17 cellular contexts compared by ENCODE assay signal in genomic region chr4:81723044-81723884, GRCh38.
DNase-seq lines count a peak whose midpoint lies in the region; ATAC-seq and TF ChIP-seq lines count a peak whose summit lies in the region.
"Had no signal": no experiment of that assay in that cellular context is flagged by ENCODE, and none has a peak within 500 bp of the region (broad histone marks: within the 10 kb centered on the region; RNA-seq: fewer than 3 reads in every experiment).

No MANE protein-coding gene starts in this region.

- no peak for TF ChIP-seq CTCF in Caco-2 (IDR thresholded peaks at IDR 0.05; ENCODE audit: insufficient read depth in 1 of 2, low read depth in 1 of 2, low read length in 1 of 2, severe bottlenecking in 1 of 2, unreplicated experiment in 1 of 2)
- no peak for TF ChIP-seq CTCF in mesothelial cell of epicardium (IDR thresholded peaks at IDR 0.05; ENCODE audit: unreplicated experiment)

- intact Hi-C loops in Caco-2 (cut with micrococcal nuclease; ENCODE audit: unreplicated experiment): loop anchor here (2.0 kb wide), 1 partner anchor 122 kb away; no protein-coding TSS in a partner anchor
- intact Hi-C loops in activated T-helper 1 cell treated with anti-CD3 and anti-CD28 coated beads, Interleukin-12 subunit alpha, Interleukin-12 subunit beta, Interleukin-2, Interleukin-4 antibody, amounts not matched to agents 30 ng/mL and 10 ng/mL and 1 ng/mL, durations not matched to agents 14 hours and 24 hours and 36 hours (cut with micrococcal nuclease): no loop called here

- POLR2A ChIA-PET in Caco-2 (lab: Charles Lee): no interaction called here

- H3K27ac Mint-ChIP-seq in Caco-2 (ENCODE audit: unreplicated experiment) (peak overlapping the region; percentile 68), mesothelial cell of epicardium (peak overlapping the region; percentile 68)
- no peak overlapping the region for H3K27ac Mint-ChIP-seq in activated T-helper 1 cell treated with anti-CD3 and anti-CD28 coated beads, Interleukin-12 subunit alpha, Interleukin-12 subunit beta, Interleukin-2, Interleukin-4 antibody, amounts not matched to agents 30 ng/mL and 10 ng/mL and 1 ng/mL, durations not matched to agents 14 hours and 24 hours and 36 hours

- BruUV-seq in Caco-2 (replicated peaks; lab: Mats Ljungman, UMichigan): no TSS peak

- H3K4me3 Mint-ChIP-seq in Caco-2 (ENCODE audit: unreplicated experiment): peak overlapping the region; percentile 63
- H3K4me3 Mint-ChIP-seq in mesothelial cell of epicardium: no peak overlapping the region
- H3K4me3 Mint-ChIP-seq in activated T-helper 1 cell treated with anti-CD3 and anti-CD28 coated beads, Interleukin-12 subunit alpha, Interleukin-12 subunit beta, Interleukin-2, Interleukin-4 antibody, amounts not matched to agents 30 ng/mL and 10 ng/mL and 1 ng/mL, durations not matched to agents 14 hours and 24 hours and 36 hours: no peak overlapping the region
- H3K4me3 Mint-ChIP-seq: activated T-cell treated with anti-CD3 and anti-CD28 coated beads, Interleukin-2, amount 50 U/mL, for 4 hours; effector memory CD8-positive, alpha-beta T cell had no signal

- H3K9me3 Mint-ChIP-seq in Caco-2 (ENCODE audit: unreplicated experiment): peaks cover 15% of the 10 kb centered on the region
- peaks cover 13% of the 10 kb centered on the region for H3K9me3 Mint-ChIP-seq in mesothelial cell of epicardium
- no peaks in the 10 kb centered on the region for H3K9me3 Mint-ChIP-seq in activated T-helper 1 cell treated with anti-CD3 and anti-CD28 coated beads, Interleukin-12 subunit alpha, Interleukin-12 subunit beta, Interleukin-2, Interleukin-4 antibody, amounts not matched to agents 30 ng/mL and 10 ng/mL and 1 ng/mL, durations not matched to agents 14 hours and 24 hours and 36 hours
- H3K9me3 Mint-ChIP-seq: activated T-cell treated with anti-CD3 and anti-CD28 coated beads, Interleukin-2, amount 50 U/mL, for 4 hours; effector memory CD8-positive, alpha-beta T cell had no signal

- ATAC-seq in HG02840 (IDR thresholded peaks at IDR 0.05; ENCODE audit: low FRiP score, unreplicated experiment): no peak
- ATAC-seq: activated naive CD4-positive, alpha-beta T cell treated with anti-CD3 and anti-CD28 coated beads, Interleukin-2, amount 50 U/mL, for 72 hours; activated T-cell treated with anti-CD3 and anti-CD28 coated beads, Interleukin-2, amount 50 U/mL, for 4 hours had no signal

- no peaks in the 10 kb centered on the region for H3K9me3 ChIP-seq in Caco-2

- CTCF ChIA-PET in Caco-2 (lab: Charles Lee): interaction anchor here (0.7 to 1.0 kb wide), 3 partner anchors 252 to 562 kb away, joined by 3 to 4 read pairs (median 3); partner anchors contain the start of gene RASGEF1B

- H3K36me3 ChIP-seq in Caco-2 (ENCODE audit: control insufficient read depth, insufficient read depth, low read length): no peaks in the 10 kb centered on the region
- H3K36me3 ChIP-seq: BLaER1 treated with 17β-estradiol and CSF1 and Interleukin-3, amounts not matched to agents 10 nM and 100 nM had no signal

- H3K4me3 ChIP-seq in Caco-2 (ENCODE audit: low read depth, low read length): no peak overlapping the region
- H3K4me3 ChIP-seq: BLaER1 treated with 17β-estradiol and CSF1 and Interleukin-3, amounts not matched to agents 10 nM and 100 nM had no signal

- H3K36me3 Mint-ChIP-seq in Caco-2 (ENCODE audit: insufficient read depth, unreplicated experiment) (no peaks in the 10 kb centered on the region), mesothelial cell of epicardium (peaks cover 3% of the 10 kb centered on the region)
- H3K36me3 Mint-ChIP-seq in activated T-helper 1 cell treated with anti-CD3 and anti-CD28 coated beads, Interleukin-12 subunit alpha, Interleukin-12 subunit beta, Interleukin-2, Interleukin-4 antibody, amounts not matched to agents 30 ng/mL and 10 ng/mL and 1 ng/mL, durations not matched to agents 14 hours and 24 hours and 36 hours (ENCODE audit: low read depth): no peaks in the 10 kb centered on the region
- H3K36me3 Mint-ChIP-seq: activated naive CD4-positive, alpha-beta T cell treated with anti-CD3 and anti-CD28 coated beads, Interleukin-2, amount 50 U/mL, for 72 hours had no signal

- no peaks in the 10 kb centered on the region for H3K27me3 ChIP-seq in Caco-2 (replicated peaks; ENCODE audit: control insufficient read depth, insufficient read depth, low read length)
- H3K27me3 ChIP-seq: BLaER1 treated with 17β-estradiol and CSF1 and Interleukin-3, amounts not matched to agents 10 nM and 100 nM had no signal

- H3K4me1 Mint-ChIP-seq in Caco-2 (ENCODE audit: low read depth, unreplicated experiment): peaks cover 40% of the 10 kb centered on the region
- peaks cover 35% of the 10 kb centered on the region for H3K4me1 Mint-ChIP-seq in mesothelial cell of epicardium
- peaks cover 17% of the 10 kb centered on the region for H3K4me1 Mint-ChIP-seq in activated T-helper 1 cell treated with anti-CD3 and anti-CD28 coated beads, Interleukin-12 subunit alpha, Interleukin-12 subunit beta, Interleukin-2, Interleukin-4 antibody, amounts not matched to agents 30 ng/mL and 10 ng/mL and 1 ng/mL, durations not matched to agents 14 hours and 24 hours and 36 hours (ENCODE audit: low read depth)

- peaks cover 35% of the 10 kb centered on the region for H3K4me1 ChIP-seq in Caco-2

- H3K27me3 Mint-ChIP-seq in Caco-2 (ENCODE audit: insufficient read depth, unreplicated experiment) (no peaks in the 10 kb centered on the region), mesothelial cell of epicardium (ENCODE audit: low read depth) (no peaks in the 10 kb centered on the region)
- peaks cover 16% of the 10 kb centered on the region for H3K27me3 Mint-ChIP-seq in activated T-helper 1 cell treated with anti-CD3 and anti-CD28 coated beads, Interleukin-12 subunit alpha, Interleukin-12 subunit beta, Interleukin-2, Interleukin-4 antibody, amounts not matched to agents 30 ng/mL and 10 ng/mL and 1 ng/mL, durations not matched to agents 14 hours and 24 hours and 36 hours (ENCODE audit: insufficient read depth)

- DNase-seq in Caco-2 (no peak), NCI-H446 treated with DMSO at 0.1 percent for 48 hours (lab: John Stamatoyannopoulos, UW) (peak; percentile 60), cerebellar cortex (ENCODE audit: low spot score) (peak; percentile 90), mesothelial cell of epicardium (ENCODE audit: low spot score in 2 of 2, unreplicated experiment in 2 of 2) (no peak), SHP77 treated with DMSO at 0.1 percent for 48 hours (lab: John Stamatoyannopoulos, UW) (no peak)
- no peak for DNase-seq in stimulated activated naive CD4-positive, alpha-beta T cell (lab: John Stamatoyannopoulos, UW)
- no peak for DNase-seq in activated T-helper 1 cell treated with anti-CD3 and anti-CD28 coated beads, Interleukin-12 subunit alpha, Interleukin-12 subunit beta, Interleukin-2, Interleukin-4 antibody, amounts not matched to agents 30 ng/mL and 10 ng/mL and 1 ng/mL, durations not matched to agents 14 hours and 24 hours and 36 hours (ENCODE audit: low spot score)
- DNase-seq: ACHN; activated CD4-positive, alpha-beta T cell treated with anti-CD3 and anti-CD28 coated beads for 1 hour; activated CD8-positive, alpha-beta memory T cell treated with anti-CD3 and anti-CD28 coated beads for 24 hours; GF-D8; left ventricle myocardium superior had no signal

Comparison
In these comparisons a context has a peak if more than half of its experiments do, and no peak if none do; other contexts are left out.
1. DNase-seq: peak in NCI-H446 treated with DMSO at 0.1 percent for 48 hours (single experiment) and cerebellar cortex (single experiment); none in Caco-2 (0 of 2), mesothelial cell of epicardium (0 of 2), stimulated activated naive CD4-positive, alpha-beta T cell (0 of 6), activated T-helper 1 cell treated with anti-CD3 and anti-CD28 coated beads, Interleukin-12 subunit alpha, Interleukin-12 subunit beta, Interleukin-2, Interleukin-4 antibody, amounts not matched to agents 30 ng/mL and 10 ng/mL and 1 ng/mL, durations not matched to agents 14 hours and 24 hours and 36 hours (single experiment) and SHP77 treated with DMSO at 0.1 percent for 48 hours (single experiment).